In the genomic region with DNA sequence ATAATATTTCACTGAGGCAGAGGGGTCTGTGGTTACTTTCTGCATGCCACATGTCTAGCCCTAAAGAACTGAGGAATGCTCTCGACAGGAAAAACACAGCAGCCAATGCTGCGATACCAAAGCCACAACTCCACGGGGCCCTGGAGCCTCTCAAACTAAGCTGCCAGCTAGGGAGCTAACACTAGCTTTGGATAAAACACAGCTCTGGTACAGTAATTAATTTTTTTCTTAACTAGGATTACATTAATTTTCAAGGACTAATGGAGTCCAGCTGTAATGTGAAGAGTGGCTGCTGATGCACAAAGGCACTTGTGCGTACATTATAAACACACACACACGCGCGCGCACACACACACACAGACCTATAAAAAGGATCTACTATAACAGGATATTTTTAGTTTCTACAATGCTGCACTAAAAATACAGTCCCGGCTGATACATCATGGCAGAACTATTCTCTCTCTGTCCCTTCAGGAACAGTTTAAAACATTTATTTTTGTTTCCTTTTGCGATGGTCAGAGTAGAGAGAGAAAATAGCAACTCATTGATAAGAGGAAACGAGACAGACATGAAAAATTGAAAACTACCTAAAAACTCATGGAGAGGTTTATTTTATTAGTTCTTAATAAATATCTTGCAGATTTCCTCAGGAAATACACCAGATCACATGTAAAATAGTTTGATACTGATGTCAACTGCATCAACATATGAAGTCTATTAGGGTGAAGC, we compare ENCODE assay signal across 8 cellular contexts.
A peak's percentile ranks its signal among the peaks of the same experiment; 100 is the strongest.
DNase-seq lines count a peak whose midpoint lies in the region; ATAC-seq and TF ChIP-seq lines count a peak whose summit lies in the region.

No MANE protein-coding gene starts in this region.

- no peak for TF ChIP-seq CTCF in adrenal gland (IDR thresholded peaks at IDR 0.05)

- H3K4me1 ChIP-seq in adrenal gland (replicated peaks in 1 of 2) = peaks cover 37 to 52% of the 10 kb centered on the region in 2 donors
- peaks cover 16% of the 10 kb centered on the region for H3K4me1 ChIP-seq in thymus (ENCODE audit: control insufficient read depth, insufficient read depth, low read length)

- intact Hi-C loops in activated CD4-positive, alpha-beta T cell treated with anti-CD3 and anti-CD28 coated beads, Interleukin-2, amount 10 ng/mL, durations not matched to agents 24 days and 14 days (cut with micrococcal nuclease) = loop anchor here (2.0 to 5.0 kb wide), 3 partner anchors 22 to 128 kb away; no protein-coding TSS in a partner anchor
- intact Hi-C loops in adrenal gland (cut with DNase I) = no loop called here

- H3K36me3 Mint-ChIP-seq in activated CD4-positive, alpha-beta T cell treated with anti-CD3 and anti-CD28 coated beads, Interleukin-2, amount 10 ng/mL, durations not matched to agents 24 days and 14 days (ENCODE audit: low read depth) = peaks cover 29% of the 10 kb centered on the region

- H3K36me3 ChIP-seq in adrenal gland (replicated peaks in 1 of 2) (no peaks in the 10 kb centered on the region), thymus (ENCODE audit: control insufficient read depth, insufficient read depth) (peaks cover 4% of the 10 kb centered on the region)

- H3K27me3 Mint-ChIP-seq in activated CD4-positive, alpha-beta T cell treated with anti-CD3 and anti-CD28 coated beads, Interleukin-2, amount 10 ng/mL, durations not matched to agents 24 days and 14 days = no peaks in the 10 kb centered on the region

- no peaks in the 10 kb centered on the region for H3K9me3 ChIP-seq in adrenal gland (replicated peaks in 1 of 3)
- H3K9me3 ChIP-seq in thymus (ENCODE audit: control insufficient read depth) = no peaks in the 10 kb centered on the region

- 35 to 48% (median 36%) methylated on average over 11 of the region's 11 CpGs for WGBS in adrenal gland, 4 donors
- 28% methylated on average over 11 of the region's 11 CpGs for WGBS in thymus

- H3K9me3 Mint-ChIP-seq in activated CD4-positive, alpha-beta T cell treated with anti-CD3 and anti-CD28 coated beads, Interleukin-2, amount 10 ng/mL, durations not matched to agents 24 days and 14 days = no peaks in the 10 kb centered on the region

- H3K27ac Mint-ChIP-seq in activated CD4-positive, alpha-beta T cell treated with anti-CD3 and anti-CD28 coated beads, Interleukin-2, amount 10 ng/mL, durations not matched to agents 24 days and 14 days = peak overlapping the region; percentile 96

- no peak for ATAC-seq in GM19035 (IDR thresholded peaks at IDR 0.05; ENCODE audit: unreplicated experiment)

- H3K27me3 ChIP-seq in adrenal gland = no peaks in the 10 kb centered on the region
- no peaks in the 10 kb centered on the region for H3K27me3 ChIP-seq in thymus (ENCODE audit: control insufficient read depth, insufficient read depth)

- TF ChIP-seq POLR2A in adrenal gland (IDR thresholded peaks at IDR 0.05) = no peak

- peak overlapping the region; percentile 84 for H3K4me3 Mint-ChIP-seq in activated CD4-positive, alpha-beta T cell treated with anti-CD3 and anti-CD28 coated beads, Interleukin-2, amount 10 ng/mL, durations not matched to agents 24 days and 14 days

- peaks cover 55% of the 10 kb centered on the region for H3K4me1 Mint-ChIP-seq in activated CD4-positive, alpha-beta T cell treated with anti-CD3 and anti-CD28 coated beads, Interleukin-2, amount 10 ng/mL, durations not matched to agents 24 days and 14 days

- peak overlapping the region; percentile 52 to 96 (median 94) for H3K27ac ChIP-seq in adrenal gland
- H3K27ac ChIP-seq in thymus (ENCODE audit: low read depth) = peak overlapping the region; percentile 95

- peak overlapping the region in 1 of 4 donors; percentile 14 for H3K4me3 ChIP-seq in adrenal gland
- peak overlapping the region; percentile 49 for H3K4me3 ChIP-seq in thymus (ENCODE audit: low read length)

- peak; percentile 67 for DNase-seq in activated CD4-positive, alpha-beta T cell treated with anti-CD3 and anti-CD28 coated beads, Interleukin-2, amount 10 ng/mL, durations not matched to agents 24 days and 14 days
- no peak for DNase-seq in activated CD4-positive, alpha-beta T cell treated with anti-CD3 and anti-CD28 coated beads for 4 hours
- DNase-seq in adrenal gland (peak in 2 of 7 donors; percentile 32 to 66), islet precursor cell (peak; percentile 73), AML-193 (lab: John Stamatoyannopoulos, UW) (no peak), NCI-H526 (lab: John Stamatoyannopoulos, UW) (no peak)

Comparison
In these comparisons a context has a peak if more than half of its experiments do, and no peak if none do; other contexts are left out.
1. DNase-seq: peak in activated CD4-positive, alpha-beta T cell treated with anti-CD3 and anti-CD28 coated beads, Interleukin-2, amount 10 ng/mL, durations not matched to agents 24 days and 14 days (single experiment) and islet precursor cell (single experiment); none in activated CD4-positive, alpha-beta T cell treated with anti-CD3 and anti-CD28 coated beads for 4 hours (0 of 2), AML-193 (0 of 2) and NCI-H526 (0 of 2).